12 cellular contexts compared by ENCODE assay signal in the genomic region with DNA sequence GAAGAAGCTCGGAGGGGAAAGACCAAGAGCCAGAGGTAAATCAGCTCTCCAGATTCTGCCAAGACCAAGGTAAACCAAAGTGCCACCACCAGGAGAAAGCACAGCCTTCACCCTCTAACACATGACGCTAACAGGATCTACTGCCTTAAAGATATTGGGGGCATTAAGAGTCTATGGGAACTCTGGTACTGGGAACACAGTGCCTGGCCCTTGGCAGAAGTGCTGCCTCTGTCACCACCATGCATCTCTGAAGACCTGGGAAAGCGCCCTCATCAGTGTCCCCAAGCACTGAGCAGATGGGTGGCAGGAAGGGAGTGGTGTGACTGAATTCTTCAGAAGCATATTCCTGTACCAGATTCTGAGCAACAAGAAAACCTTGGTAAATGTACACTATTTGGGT. TPM values are rescaled to one million over a fixed set of nuclear protein-coding genes. Genes with fewer than 3 reads are reported as not detected.
A peak's percentile ranks its signal among the peaks of the same experiment; 100 is the strongest.
DNase-seq lines count a peak whose midpoint lies in the region; ATAC-seq, FAIRE-seq and TF ChIP-seq lines count a peak whose summit lies in the region.
"Had no signal": no experiment of that assay in that cellular context is flagged by ENCODE, and none has a peak within 500 bp of the region (broad histone marks: within the 10 kb centered on the region; RNA-seq: fewer than 3 reads in every experiment).

No MANE protein-coding gene starts in this region.

- CTCF ChIA-PET in SK-N-SH (lab: Yijun Ruan, JAX): interaction anchor here (0.9 to 4.6 kb wide), 6 partner anchors 10 to 38 kb away, joined by 3 to 62 read pairs (median 4); no protein-coding TSS in a partner anchor

- H4K20me1 ChIP-seq in SK-N-SH (ENCODE audit: insufficient read depth) (no peaks in the 10 kb centered on the region), keratinocyte (ENCODE audit: control insufficient read depth, extremely low read depth, insufficient read depth, low read length) (no peaks in the 10 kb centered on the region)

- H3K27me3 Mint-ChIP-seq in activated naive CD8-positive, alpha-beta T cell treated with anti-CD3 and anti-CD28 coated beads for 36 hours: no peaks in the 10 kb centered on the region

- H3K4me1 ChIP-seq in SK-N-SH (ENCODE audit: control insufficient read depth in 1 of 2, insufficient read depth in 2 of 2, low read depth in 1 of 2, low read length in 1 of 2) (peaks cover 4 to 25% of the 10 kb centered on the region in 2 experiments; a peak in 3 of 4 replicates), keratinocyte (ENCODE audit: control insufficient read depth, extremely low read depth, insufficient read depth, low read length) (peaks cover 21% of the 10 kb centered on the region)

- DNase-seq in SK-N-SH: peak; percentile 15
- DNase-seq in activated naive CD8-positive, alpha-beta T cell treated with anti-CD3 and anti-CD28 coated beads for 36 hours: no peak
- no peak for DNase-seq in keratinocyte (ENCODE audit: low read depth, low spot score)
- DNase-seq in stimulated activated naive CD8-positive, alpha-beta T cell treated with anti-CD3 and anti-CD28 coated beads, Interleukin-15, Interleukin-2, amounts not matched to agents 100 U/mL and 50 U/mL, for 24 hours: peak; percentile 11
- no peak for DNase-seq in AG08396 (ENCODE audit: low spot score)
- DNase-seq: activated naive CD4-positive, alpha-beta T cell had no signal

- WGBS in SK-N-SH (ENCODE audit: low lambda C conversion rate): 96% methylated on average over 3 of the region's 3 CpGs

- H3K36me3 ChIP-seq in SK-N-SH (replicated peaks in 1 of 2; ENCODE audit: control insufficient read depth in 1 of 2, insufficient read depth in 2 of 2, low read length in 1 of 2): peaks cover 0 to 8% of the 10 kb centered on the region in 2 experiments
- H3K36me3 ChIP-seq in keratinocyte (ENCODE audit: control insufficient read depth in 2 of 2, extremely low read depth in 1 of 2, insufficient read depth in 2 of 2, low read length in 2 of 2): peaks cover 2 to 5% of the 10 kb centered on the region in 2 experiments

- H3K27ac Mint-ChIP-seq in activated naive CD8-positive, alpha-beta T cell treated with anti-CD3 and anti-CD28 coated beads for 36 hours: no peak overlapping the region

- no peak for TF ChIP-seq EP300 in SK-N-SH (IDR thresholded peaks at IDR 0.05; ENCODE audit: borderline replicate concordance in 1 of 2, low read depth in 1 of 2, low read length in 1 of 2)

- no peak overlapping the region; a peak in 1 of 4 replicates for H3K4me3 ChIP-seq in SK-N-SH (ENCODE audit: low read depth in 2 of 2, low read length in 1 of 2)
- peak overlapping the region in 2 of 3 experiments; percentile 86 to 92 for H3K4me3 ChIP-seq in keratinocyte (ENCODE audit: control insufficient read depth in 2 of 3, extremely low read depth in 1 of 3, insufficient read depth in 2 of 3, low read depth in 1 of 3, low read length in 3 of 3)

- H3K4me1 Mint-ChIP-seq in activated naive CD8-positive, alpha-beta T cell treated with anti-CD3 and anti-CD28 coated beads for 36 hours: peaks cover 26% of the 10 kb centered on the region

- dilution Hi-C loops in keratinocyte (cut with MboI; ENCODE audit: extremely low pct_ligation_motif_present, low sequenced_read_pairs): no loop called here

- H3K27me3 ChIP-seq in SK-N-SH (ENCODE audit: insufficient read depth): no peaks in the 10 kb centered on the region; the same call in 1 of the 2 replicates
- H3K27me3 ChIP-seq in keratinocyte (ENCODE audit: control insufficient read depth, extremely low read depth, insufficient read depth, low read length): peaks cover 4% of the 10 kb centered on the region

- H3K36me3 Mint-ChIP-seq in activated naive CD8-positive, alpha-beta T cell treated with anti-CD3 and anti-CD28 coated beads for 36 hours: peaks cover 16% of the 10 kb centered on the region

- H3K9me1 ChIP-seq in keratinocyte (ENCODE audit: control insufficient read depth, extremely low read depth, insufficient read depth, low read length): peaks cover 2% of the 10 kb centered on the region

- peak overlapping the region in 1 of 2 experiments; percentile 85; a peak in 2 of 4 replicates for H3K27ac ChIP-seq in SK-N-SH (ENCODE audit: low read depth in 2 of 2, low read length in 1 of 2)
- H3K27ac ChIP-seq in keratinocyte (ENCODE audit: control insufficient read depth, insufficient read depth, low read length): no peak overlapping the region

- ATAC-seq in SK-N-SH treated with all-trans-retinoic acid at 6 μM for 48 hours (no peak), GM21381 (IDR thresholded peaks at IDR 0.05; ENCODE audit: unreplicated experiment) (no peak), HG03460 (IDR thresholded peaks at IDR 0.05; ENCODE audit: unreplicated experiment) (no peak)
- no peak for ATAC-seq in stimulated activated naive CD8-positive, alpha-beta T cell treated with anti-CD3 and anti-CD28 coated beads, Interleukin-15, Interleukin-2, amounts not matched to agents 100 U/mL and 50 U/mL, for 24 hours

- no peak for FAIRE-seq in keratinocyte (lab: Jason Lieb, UNC)
- FAIRE-seq: A204.1, islet of Langerhans, RCC 7860 had no signal

- no peak for TF ChIP-seq RAD21 in SK-N-SH (IDR thresholded peaks at IDR 0.05; ENCODE audit: low read length)

- POLR2A ChIA-PET in SK-N-SH (lab: Yijun Ruan, JAX): interaction anchor here (6.0 kb wide), 1 partner anchor 19 kb away, joined by 67 read pairs; no protein-coding TSS in a partner anchor

- H3K9me3 ChIP-seq in SK-N-SH (no peaks in the 10 kb centered on the region), keratinocyte (ENCODE audit: control insufficient read depth, low read depth, low read length) (no peaks in the 10 kb centered on the region)

- H3K9me3 Mint-ChIP-seq in activated naive CD8-positive, alpha-beta T cell treated with anti-CD3 and anti-CD28 coated beads for 36 hours: no peaks in the 10 kb centered on the region

- peak overlapping the region; percentile 93 for H3K4me2 ChIP-seq in SK-N-SH
- H3K4me2 ChIP-seq in keratinocyte (ENCODE audit: control insufficient read depth, extremely low read depth, insufficient read depth, low read depth, low read length): peak overlapping the region; percentile 98

- H2AFZ ChIP-seq in SK-N-SH (ENCODE audit: low read depth) (no peak overlapping the region), keratinocyte (ENCODE audit: control insufficient read depth, low read length) (no peak overlapping the region)

- H3K9ac ChIP-seq in SK-N-SH: no peak overlapping the region
- peak overlapping the region; percentile 86 for H3K9ac ChIP-seq in keratinocyte (ENCODE audit: control insufficient read depth, extremely low read depth, insufficient read depth, low read length)

- H3K79me2 ChIP-seq in SK-N-SH (ENCODE audit: insufficient read depth) (peaks cover 7% of the 10 kb centered on the region; the same call in 1 of the 2 replicates), keratinocyte (ENCODE audit: control insufficient read depth, insufficient read depth, low read length) (peaks cover 17% of the 10 kb centered on the region)

- H3K9me2 ChIP-seq in SK-N-SH: no peaks in the 10 kb centered on the region

- peaks cover 5% of the 10 kb centered on the region for H3F3A ChIP-seq in SK-N-SH (replicated peaks; ENCODE audit: insufficient read depth)

- H3K4me3 Mint-ChIP-seq in activated naive CD8-positive, alpha-beta T cell treated with anti-CD3 and anti-CD28 coated beads for 36 hours: peak overlapping the region; percentile 91

- no peak for TF ChIP-seq CTCF in SK-N-SH (IDR thresholded peaks at IDR 0.05)
- no peak for TF ChIP-seq CTCF in keratinocyte (optimal IDR thresholded peaks at IDR 0.05 in 1 of 3, IDR thresholded peaks at IDR 0.05 in 1 of 3, conservative IDR thresholded peaks at IDR 0.05 in 1 of 3; ENCODE audit: extremely low read depth in 1 of 3, insufficient read depth in 2 of 3, low read length in 3 of 3)

TF ChIP-seq in SK-N-SH, 30 proteins besides CTCF, POLR2A, EP300 and RAD21:
- TF ChIP-seq CHD2 (IDR thresholded peaks at IDR 0.05; ENCODE audit: low read length, partially characterized antibody) (no peak), GABPA (IDR thresholded peaks at IDR 0.05; ENCODE audit: low read depth) (no peak), FOSL2 (IDR thresholded peaks at IDR 0.05; ENCODE audit: borderline replicate concordance, low read depth) (no peak)

RNA-seq across cellular contexts. Expression of a gene that starts 1.3 kb away (rescaled TPM):
- polyA plus RNA-seq in SK-N-SH (2012; rRNA removed) (68.8 and 83.1 TPM in 2 replicates), keratinocyte (42.1 to 65.6 TPM (median 65.6 TPM) in 3 replicates)
- polyA plus RNA-seq in SK-N-SH (2012; cell fraction: cytosol; rRNA removed): 70.0 and 84.6 TPM in 2 replicates
- polyA plus RNA-seq in SK-N-SH (2012; cell fraction: nucleus; rRNA removed): 17.6 and 22.5 TPM in 2 replicates
- 10 to 100 TPM; 56.5 to 57.9 TPM for total RNA-seq in activated naive CD8-positive, alpha-beta T cell treated with anti-CD3 and anti-CD28 coated beads for 36 hours
- 38.4 TPM for polyA plus RNA-seq in keratinocyte (2011; ENCODE audit: low read depth)
- polyA plus RNA-seq in keratinocyte (2011; cell fraction: cytosol; rRNA removed): 61.2 and 74.3 TPM in 2 replicates
- polyA plus RNA-seq in keratinocyte (2011; cell fraction: nucleus; rRNA removed): 35.8 and 36.7 TPM in 2 replicates
- polyA plus RNA-seq in keratinocyte (2012; ENCODE audit: low replicate concordance): 22.1 and 56.1 TPM in 2 replicates
- 37.4 to 65.3 TPM (median 50.2 TPM) in 3 replicates for polyA minus RNA-seq in keratinocyte
- 29.5 TPM for polyA minus RNA-seq in keratinocyte (2011; cell fraction: cytosol; rRNA and poly(A)+ RNA removed)
- 16.0 and 21.1 TPM in 2 replicates for polyA minus RNA-seq in keratinocyte (2011; cell fraction: nucleus; rRNA and poly(A)+ RNA removed)

RNA-seq across cellular contexts. Expression of a gene that starts 4.4 kb away (rescaled TPM):
- polyA plus RNA-seq in SK-N-SH (2012; rRNA removed): not detected in 2 replicates
- not detected in 2 replicates for polyA plus RNA-seq in SK-N-SH (2012; cell fraction: cytosol; rRNA removed)
- not detected in 2 replicates for polyA plus RNA-seq in SK-N-SH (2012; cell fraction: nucleus; rRNA removed)
- total RNA-seq in activated naive CD8-positive, alpha-beta T cell treated with anti-CD3 and anti-CD28 coated beads for 36 hours: not detected
- polyA plus RNA-seq in keratinocyte: not detected in 3 replicates
- not detected for polyA plus RNA-seq in keratinocyte (2011; ENCODE audit: low read depth)
- polyA plus RNA-seq in keratinocyte (2011; cell fraction: cytosol; rRNA removed): not detected in 2 replicates
- polyA plus RNA-seq in keratinocyte (2011; cell fraction: nucleus; rRNA removed): not detected in 2 replicates
- polyA plus RNA-seq in keratinocyte (2012; ENCODE audit: low replicate concordance): not detected in 2 replicates
- not detected in 3 replicates for polyA minus RNA-seq in keratinocyte
- polyA minus RNA-seq in keratinocyte (2011; cell fraction: cytosol; rRNA and poly(A)+ RNA removed): not detected
- not detected in 2 replicates for polyA minus RNA-seq in keratinocyte (2011; cell fraction: nucleus; rRNA and poly(A)+ RNA removed)

Comparison
In these comparisons a context has a peak if more than half of its experiments do, and no peak if none do; other contexts are left out.
1. DNase-seq: peak in SK-N-SH (single experiment) and stimulated activated naive CD8-positive, alpha-beta T cell treated with anti-CD3 and anti-CD28 coated beads, Interleukin-15, Interleukin-2, amounts not matched to agents 100 U/mL and 50 U/mL, for 24 hours (single experiment); none in activated naive CD8-positive, alpha-beta T cell treated with anti-CD3 and anti-CD28 coated beads for 36 hours (single experiment), keratinocyte (single experiment) and AG08396 (single experiment).
2. H3K4me3 ChIP-seq: peak in keratinocyte (2 of 3); none in SK-N-SH (0 of 2).